10 cellular contexts compared by ENCODE assay signal in the genomic region with DNA sequence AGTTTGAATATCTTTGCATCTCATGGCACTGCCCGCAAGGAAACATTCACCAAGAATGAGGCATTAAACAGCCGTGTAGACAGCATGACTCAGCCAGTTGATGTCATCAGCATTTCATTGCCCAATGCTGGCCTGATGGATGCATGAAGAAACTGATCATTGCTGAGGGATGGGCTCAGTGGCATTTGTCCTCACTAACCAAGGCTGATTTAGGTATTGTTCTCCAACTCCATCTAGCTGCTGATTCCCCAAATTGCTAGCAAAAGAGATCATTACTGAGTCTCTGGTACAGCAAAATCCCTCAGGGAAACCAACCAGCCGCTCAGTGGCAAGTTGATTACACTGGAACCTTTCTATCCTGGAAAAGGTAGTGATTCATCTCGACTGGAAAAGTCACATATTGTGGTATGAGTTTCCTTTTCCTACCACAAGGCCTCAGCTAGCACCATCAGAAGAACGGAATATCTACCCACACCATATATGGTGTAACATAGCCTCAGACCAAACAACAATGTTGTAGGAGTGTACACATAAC.
A peak's percentile ranks its signal among the peaks of the same experiment; 100 is the strongest.
DNase-seq lines count a peak whose midpoint lies in the region; ATAC-seq and TF ChIP-seq lines count a peak whose summit lies in the region.
"Had no signal": no experiment of that assay in that cellular context is flagged by ENCODE, and none has a peak within 500 bp of the region (broad histone marks: within the 10 kb centered on the region; RNA-seq: fewer than 3 reads in every experiment).

No MANE protein-coding gene starts in this region.

- H3K9me3 ChIP-seq in AG04450 (ENCODE audit: control insufficient read depth, insufficient read depth, low read length) (no peaks in the 10 kb centered on the region), colonic mucosa (no peaks in the 10 kb centered on the region)

- TF ChIP-seq CTCF in AG04450 (IDR thresholded peaks at IDR 0.05; ENCODE audit: low read depth, low read length) (peak; percentile 48; the same call in 1 of the 2 replicates), HFF-Myc (IDR thresholded peaks at IDR 0.05; ENCODE audit: low read depth, low read length, missing control alignments) (peak; percentile 40), glutamatergic neuron (IDR thresholded peaks at IDR 0.05; ENCODE audit: partially characterized antibody, unreplicated experiment) (no peak), colonic mucosa (IDR thresholded peaks at IDR 0.05) (no peak), progenitor cell of endocrine pancreas (IDR thresholded peaks at IDR 0.05; ENCODE audit: unreplicated experiment) (no peak)

- ATAC-seq in SK-N-SH treated with all-trans-retinoic acid at 6 μM for 48 hours (peak; percentile 96), GM18511 (IDR thresholded peaks at IDR 0.05; ENCODE audit: unreplicated experiment) (no peak)
- ATAC-seq: Panc1 had no signal

- CTCF ChIA-PET in AG04450 (lab: Charles Lee) = interaction anchor here (1.2 to 2.0 kb wide), 3 partner anchors 9 to 219 kb away, joined by 4 to 8 read pairs (median 4); no protein-coding TSS in a partner anchor

- H3K36me3 Mint-ChIP-seq in glutamatergic neuron (ENCODE audit: unreplicated experiment) (no peaks in the 10 kb centered on the region), progenitor cell of endocrine pancreas (ENCODE audit: insufficient read depth) (no peaks in the 10 kb centered on the region)
- H3K36me3 Mint-ChIP-seq: activated naive CD8-positive, alpha-beta T cell had no signal

- H3K4me3 ChIP-seq in AG04450 (ENCODE audit: low read depth, low read length) = no peak overlapping the region
- no peak overlapping the region for H3K4me3 ChIP-seq in HFF-Myc (replicated peaks; ENCODE audit: low read depth, low read length)
- no peak overlapping the region for H3K4me3 ChIP-seq in colonic mucosa

- no peaks in the 10 kb centered on the region for H3K4me1 ChIP-seq in colonic mucosa

- H3K9me3 Mint-ChIP-seq in glutamatergic neuron (ENCODE audit: unreplicated experiment) (peaks cover 1% of the 10 kb centered on the region), progenitor cell of endocrine pancreas (ENCODE audit: low read depth) (no peaks in the 10 kb centered on the region)

- POLR2A ChIA-PET in AG04450 (lab: Yijun Ruan, JAX) = no interaction called here

- H3K9ac ChIP-seq in colonic mucosa (ENCODE audit: low read depth in 2 of 2, low read length in 2 of 2) = no peak overlapping the region

- H3K27me3 ChIP-seq in AG04450 (ENCODE audit: control insufficient read depth, insufficient read depth, low read length) = no peaks in the 10 kb centered on the region
- H3K27me3 ChIP-seq in colonic mucosa = no peaks in the 10 kb centered on the region

- H3K4me3 Mint-ChIP-seq in glutamatergic neuron (ENCODE audit: unreplicated experiment) (no peak overlapping the region), progenitor cell of endocrine pancreas (ENCODE audit: low read depth) (no peak overlapping the region)
- H3K4me3 Mint-ChIP-seq: activated naive CD8-positive, alpha-beta T cell had no signal

- peaks cover 5% of the 10 kb centered on the region for H3K4me1 Mint-ChIP-seq in glutamatergic neuron (ENCODE audit: low read depth, unreplicated experiment)
- no peaks in the 10 kb centered on the region for H3K4me1 Mint-ChIP-seq in progenitor cell of endocrine pancreas (ENCODE audit: low read depth)

- peak; percentile 66 for DNase-seq in AG04450 (ENCODE audit: low read depth, low spot score)
- DNase-seq in HFF-Myc (ENCODE audit: extremely low read depth, low read depth) = peak; percentile 81
- DNase-seq in glutamatergic neuron = no peak
- DNase-seq in colonic mucosa = no peak
- DNase-seq in stimulated activated CD4-positive, alpha-beta T cell treated with anti-CD3 and anti-CD28 coated beads, Interleukin-15, amount 100 ng/mL, for 24 hours = no peak
- DNase-seq in progenitor cell of endocrine pancreas (ENCODE audit: low spot score, unreplicated experiment) = no peak

- intact Hi-C loops in colonic mucosa (cut with DNase I) = no loop called here

- H3K27me3 Mint-ChIP-seq in glutamatergic neuron (ENCODE audit: unreplicated experiment) (peaks cover under 1% of the 10 kb centered on the region), progenitor cell of endocrine pancreas (no peaks in the 10 kb centered on the region)
- H3K27me3 Mint-ChIP-seq: activated naive CD8-positive, alpha-beta T cell had no signal

- H3K27ac ChIP-seq in AG04450 (ENCODE audit: low read depth, low read length) (peak overlapping the region; percentile 33), colonic mucosa (no peak overlapping the region)

- no peaks in the 10 kb centered on the region for H3K36me3 ChIP-seq in colonic mucosa

- H3K27ac Mint-ChIP-seq in glutamatergic neuron (ENCODE audit: unreplicated experiment) (peak overlapping the region; percentile 28), progenitor cell of endocrine pancreas (no peak overlapping the region)
- H3K27ac Mint-ChIP-seq: activated naive CD8-positive, alpha-beta T cell had no signal

TF ChIP-seq in SK-N-SH treated with all-trans-retinoic acid at 6 μM for 48 hours, 23 proteins besides CTCF, POLR2A, EP300 and RAD21:
- no peak for TF ChIP-seq ZFP3 (CRISPR knock-in tag; IDR thresholded peaks at IDR 0.05)
- no peak for TF ChIP-seq GLIS3 (CRISPR knock-in tag; IDR thresholded peaks at IDR 0.05)
- TF ChIP-seq, protein P1, sequence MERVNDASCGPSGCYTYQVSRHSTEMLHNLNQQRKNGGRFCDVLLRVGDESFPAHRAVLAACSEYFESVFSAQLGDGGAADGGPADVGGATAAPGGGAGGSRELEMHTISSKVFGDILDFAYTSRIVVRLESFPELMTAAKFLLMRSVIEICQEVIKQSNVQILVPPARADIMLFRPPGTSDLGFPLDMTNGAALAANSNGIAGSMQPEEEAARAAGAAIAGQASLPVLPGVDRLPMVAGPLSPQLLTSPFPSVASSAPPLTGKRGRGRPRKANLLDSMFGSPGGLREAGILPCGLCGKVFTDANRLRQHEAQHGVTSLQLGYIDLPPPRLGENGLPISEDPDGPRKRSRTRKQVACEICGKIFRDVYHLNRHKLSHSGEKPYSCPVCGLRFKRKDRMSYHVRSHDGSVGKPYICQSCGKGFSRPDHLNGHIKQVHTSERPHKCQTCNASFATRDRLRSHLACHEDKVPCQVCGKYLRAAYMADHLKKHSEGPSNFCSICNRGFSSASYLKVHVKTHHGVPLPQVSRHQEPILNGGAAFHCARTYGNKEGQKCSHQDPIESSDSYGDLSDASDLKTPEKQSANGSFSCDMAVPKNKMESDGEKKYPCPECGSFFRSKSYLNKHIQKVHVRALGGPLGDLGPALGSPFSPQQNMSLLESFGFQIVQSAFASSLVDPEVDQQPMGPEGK (CRISPR knock-in tag; IDR thresholded peaks at IDR 0.05; ENCODE audit: borderline replicate concordance) = no peak
- TF ChIP-seq ZNF565 (CRISPR knock-in tag; conservative IDR thresholded peaks at IDR 0.05; ENCODE audit: low read depth) = no peak
- no peak for TF ChIP-seq ZNF70 (CRISPR knock-in tag; IDR thresholded peaks at IDR 0.05)
- TF ChIP-seq, protein P2, sequence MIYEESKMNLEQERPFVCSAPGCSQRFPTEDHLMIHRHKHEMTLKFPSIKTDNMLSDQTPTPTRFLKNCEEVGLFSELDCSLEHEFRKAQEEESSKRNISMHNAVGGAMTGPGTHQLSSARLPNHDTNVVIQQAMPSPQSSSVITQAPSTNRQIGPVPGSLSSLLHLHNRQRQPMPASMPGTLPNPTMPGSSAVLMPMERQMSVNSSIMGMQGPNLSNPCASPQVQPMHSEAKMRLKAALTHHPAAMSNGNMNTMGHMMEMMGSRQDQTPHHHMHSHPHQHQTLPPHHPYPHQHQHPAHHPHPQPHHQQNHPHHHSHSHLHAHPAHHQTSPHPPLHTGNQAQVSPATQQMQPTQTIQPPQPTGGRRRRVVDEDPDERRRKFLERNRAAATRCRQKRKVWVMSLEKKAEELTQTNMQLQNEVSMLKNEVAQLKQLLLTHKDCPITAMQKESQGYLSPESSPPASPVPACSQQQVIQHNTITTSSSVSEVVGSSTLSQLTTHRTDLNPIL (CRISPR knock-in tag; IDR thresholded peaks at IDR 0.05; ENCODE audit: low read depth) = no peak
- TF ChIP-seq, protein P3, sequence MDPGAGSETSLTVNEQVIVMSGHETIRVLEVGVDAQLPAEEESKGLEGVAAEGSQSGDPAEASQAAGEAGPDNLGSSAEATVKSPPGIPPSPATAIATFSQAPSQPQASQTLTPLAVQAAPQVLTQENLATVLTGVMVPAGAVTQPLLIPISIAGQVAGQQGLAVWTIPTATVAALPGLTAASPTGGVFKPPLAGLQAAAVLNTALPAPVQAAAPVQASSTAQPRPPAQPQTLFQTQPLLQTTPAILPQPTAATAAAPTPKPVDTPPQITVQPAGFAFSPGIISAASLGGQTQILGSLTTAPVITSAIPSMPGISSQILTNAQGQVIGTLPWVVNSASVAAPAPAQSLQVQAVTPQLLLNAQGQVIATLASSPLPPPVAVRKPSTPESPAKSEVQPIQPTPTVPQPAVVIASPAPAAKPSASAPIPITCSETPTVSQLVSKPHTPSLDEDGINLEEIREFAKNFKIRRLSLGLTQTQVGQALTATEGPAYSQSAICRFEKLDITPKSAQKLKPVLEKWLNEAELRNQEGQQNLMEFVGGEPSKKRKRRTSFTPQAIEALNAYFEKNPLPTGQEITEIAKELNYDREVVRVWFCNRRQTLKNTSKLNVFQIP (CRISPR knock-in tag; IDR thresholded peaks at IDR 0.05; ENCODE audit: borderline replicate concordance, low read depth) = no peak

Comparison
In these comparisons a context has a peak if more than half of its experiments do, and no peak if none do; other contexts are left out.
1. DNase-seq: peak in AG04450 (single experiment) and HFF-Myc (single experiment); none in glutamatergic neuron (single experiment), colonic mucosa (single experiment), stimulated activated CD4-positive, alpha-beta T cell treated with anti-CD3 and anti-CD28 coated beads, Interleukin-15, amount 100 ng/mL, for 24 hours (single experiment) and progenitor cell of endocrine pancreas (single experiment).
2. CTCF ChIP-seq: peak in AG04450 (single experiment) and HFF-Myc (single experiment); none in glutamatergic neuron (single experiment), colonic mucosa (single experiment) and progenitor cell of endocrine pancreas (single experiment).